In genomic region chr6:161027385-161027784, GRCh38 we compare ENCODE assay signal across 17 cellular contexts. TPM values are rescaled to one million over a fixed set of nuclear protein-coding genes. Genes with fewer than 3 reads are reported as not detected.
DNase-seq lines count a peak whose midpoint lies in the region; ATAC-seq, FAIRE-seq and TF ChIP-seq lines count a peak whose summit lies in the region.
"Had no signal": no experiment of that assay in that cellular context is flagged by ENCODE, and none has a peak within 500 bp of the region (broad histone marks: within the 10 kb centered on the region; RNA-seq: fewer than 3 reads in every experiment).

No MANE protein-coding gene starts in this region.

- H3K27me3 ChIP-seq in KMS-11 (ENCODE audit: insufficient read depth, low read depth): no peaks in the 10 kb centered on the region
- no peaks in the 10 kb centered on the region for H3K27me3 ChIP-seq in adipocyte (replicated peaks; ENCODE audit: control insufficient read depth, insufficient read depth, low read length)

- CTCF ChIA-PET in activated CD4-positive, alpha-beta memory T cell treated with anti-CD3 and anti-CD28 coated beads for 36 hours (lab: Charles Lee): interaction anchor here (4.5 kb wide), 1 partner anchor 11 kb away, joined by 12 read pairs; no protein-coding TSS in a partner anchor

- H4K20me1 ChIP-seq in KMS-11 (ENCODE audit: insufficient read depth): no peaks in the 10 kb centered on the region; the same call in 1 of the 2 replicates

- FAIRE-seq in GM12892 (lab: Jason Lieb, UNC): peak; percentile 9
- FAIRE-seq: A204.1, GM12878, H1 had no signal

- H3K4me3 ChIP-seq in KMS-11 (IDR thresholded peaks at IDR 0.05; ENCODE audit: insufficient read depth, low read depth, low read length) (no peak overlapping the region), adipocyte (ENCODE audit: low read length) (no peak overlapping the region)
- H3K4me3 ChIP-seq: GM12878 had no signal

- no peaks in the 10 kb centered on the region for H3K27me3 Mint-ChIP-seq in nephron progenitor cell (ENCODE audit: low read depth, poor library complexity)
- no peaks in the 10 kb centered on the region for H3K27me3 Mint-ChIP-seq in activated CD4-positive, alpha-beta memory T cell treated with anti-CD3 and anti-CD28 coated beads for 36 hours
- H3K27me3 Mint-ChIP-seq: B cell; CD4-positive, alpha-beta T cell had no signal

- intact Hi-C loops in activated CD4-positive, alpha-beta memory T cell treated with anti-CD3 and anti-CD28 coated beads for 36 hours (cut with micrococcal nuclease): no loop called here

- H3K9ac ChIP-seq in KMS-11 (no peak overlapping the region), adipocyte (ENCODE audit: low read length) (no peak overlapping the region)

- H3K4me1 Mint-ChIP-seq in nephron progenitor cell: peaks cover 4% of the 10 kb centered on the region
- peaks cover 45% of the 10 kb centered on the region for H3K4me1 Mint-ChIP-seq in activated CD4-positive, alpha-beta memory T cell treated with anti-CD3 and anti-CD28 coated beads for 36 hours (ENCODE audit: low read depth)
- H3K4me1 Mint-ChIP-seq in stimulated activated effector memory CD8-positive, alpha-beta T cell treated with anti-CD3 and anti-CD28 coated beads, Interleukin-12 subunit alpha, Interleukin-12 subunit beta, amount 100 ng/mL, for 72 hours: peaks cover 53% of the 10 kb centered on the region

- POLR2A ChIA-PET in activated CD4-positive, alpha-beta memory T cell treated with anti-CD3 and anti-CD28 coated beads for 36 hours (lab: Charles Lee): no interaction called here

- peak overlapping the region; percentile 26 for H3K27ac Mint-ChIP-seq in nephron progenitor cell
- H3K27ac Mint-ChIP-seq in activated CD4-positive, alpha-beta memory T cell treated with anti-CD3 and anti-CD28 coated beads for 36 hours: no peak overlapping the region
- no peak overlapping the region for H3K27ac Mint-ChIP-seq in stimulated activated effector memory CD8-positive, alpha-beta T cell treated with anti-CD3 and anti-CD28 coated beads, Interleukin-12 subunit alpha, Interleukin-12 subunit beta, amount 100 ng/mL, for 72 hours
- H3K27ac Mint-ChIP-seq: B cell; CD4-positive, alpha-beta T cell; HFFc6 had no signal

- no peak overlapping the region for H2AFZ ChIP-seq in KMS-11 (ENCODE audit: low read depth)

- no peak for ATAC-seq in stimulated activated effector memory CD8-positive, alpha-beta T cell treated with anti-CD3 and anti-CD28 coated beads, Interleukin-12 subunit alpha, Interleukin-12 subunit beta, amount 100 ng/mL, for 72 hours
- ATAC-seq: GM12878 had no signal

- no peak for TF ChIP-seq POLR2A in GM12892 (IDR thresholded peaks at IDR 0.05; ENCODE audit: low read depth, low read length)

- H3K4me1 ChIP-seq in KMS-11 (ENCODE audit: low read depth, poor library complexity, severe bottlenecking) (peaks cover 88% of the 10 kb centered on the region), adipocyte (ENCODE audit: control insufficient read depth, insufficient read depth, low read length) (peaks cover 28% of the 10 kb centered on the region)

- DNase-seq in GM12892 (ENCODE audit: insufficient read length) (no peak), adipocyte (ENCODE audit: low read depth) (peak; percentile 16), nephron progenitor cell (no peak), OCI-M1 (lab: John Stamatoyannopoulos, UW) (no peak), SHP77 (lab: John Stamatoyannopoulos, UW) (no peak)
- no peak for DNase-seq in activated CD4-positive, alpha-beta memory T cell treated with anti-CD3 and anti-CD28 coated beads for 36 hours
- no peak for DNase-seq in stimulated activated effector memory CD8-positive, alpha-beta T cell treated with anti-CD3 and anti-CD28 coated beads, Interleukin-12 subunit alpha, Interleukin-12 subunit beta, amount 100 ng/mL, for 72 hours (ENCODE audit: low spot score in 2 of 2)
- DNase-seq: C1 segment of cervical spinal cord; CD4-positive, alpha-beta T cell; DMS79; HCEC 1CT; HFFc6 had no signal

- peak overlapping the region; percentile 86; the same call in 1 of the 2 replicates for H3K27ac ChIP-seq in KMS-11

- no peak overlapping the region for H3K4me3 Mint-ChIP-seq in nephron progenitor cell
- H3K4me3 Mint-ChIP-seq in activated CD4-positive, alpha-beta memory T cell treated with anti-CD3 and anti-CD28 coated beads for 36 hours: no peak overlapping the region
- no peak overlapping the region for H3K4me3 Mint-ChIP-seq in stimulated activated effector memory CD8-positive, alpha-beta T cell treated with anti-CD3 and anti-CD28 coated beads, Interleukin-12 subunit alpha, Interleukin-12 subunit beta, amount 100 ng/mL, for 72 hours
- H3K4me3 Mint-ChIP-seq: B cell; CD4-positive, alpha-beta T cell; HFFc6 had no signal

- H3K36me3 Mint-ChIP-seq in nephron progenitor cell (ENCODE audit: low read depth): peaks cover 29% of the 10 kb centered on the region
- H3K36me3 Mint-ChIP-seq in activated CD4-positive, alpha-beta memory T cell treated with anti-CD3 and anti-CD28 coated beads for 36 hours: peaks cover 12% of the 10 kb centered on the region
- peaks cover 15% of the 10 kb centered on the region for H3K36me3 Mint-ChIP-seq in stimulated activated effector memory CD8-positive, alpha-beta T cell treated with anti-CD3 and anti-CD28 coated beads, Interleukin-12 subunit alpha, Interleukin-12 subunit beta, amount 100 ng/mL, for 72 hours

- no peaks in the 10 kb centered on the region for H3K9me3 ChIP-seq in adipocyte (ENCODE audit: control insufficient read depth, low read length)

- H3K9me3 Mint-ChIP-seq in nephron progenitor cell: no peaks in the 10 kb centered on the region
- H3K9me3 Mint-ChIP-seq in activated CD4-positive, alpha-beta memory T cell treated with anti-CD3 and anti-CD28 coated beads for 36 hours: no peaks in the 10 kb centered on the region
- no peaks in the 10 kb centered on the region for H3K9me3 Mint-ChIP-seq in stimulated activated effector memory CD8-positive, alpha-beta T cell treated with anti-CD3 and anti-CD28 coated beads, Interleukin-12 subunit alpha, Interleukin-12 subunit beta, amount 100 ng/mL, for 72 hours
- H3K9me3 Mint-ChIP-seq: CD4-positive, alpha-beta T cell; HFFc6 had no signal

- H3K4me2 ChIP-seq in KMS-11: peak overlapping the region; percentile 81

- H3K36me3 ChIP-seq in KMS-11 (ENCODE audit: insufficient read depth) (no peaks in the 10 kb centered on the region), adipocyte (ENCODE audit: control insufficient read depth, insufficient read depth, low read length, severe bottlenecking) (no peaks in the 10 kb centered on the region)

- TF ChIP-seq CTCF in KMS-11 (conservative IDR thresholded peaks at IDR 0.05; ENCODE audit: low read depth, low read length) (no peak), nephron progenitor cell (IDR thresholded peaks at IDR 0.05) (no peak)

- peaks cover 65% of the 10 kb centered on the region for H3K79me2 ChIP-seq in KMS-11 (ENCODE audit: insufficient read depth, low read depth)

RNA-seq across cellular contexts. Expression of gene MAP3K4, which starts 35.8 kb away (rescaled TPM):
- 20.9 TPM for polyA plus RNA-seq in GM12892 (2012; ENCODE audit: missing spikeins)
- 10 to 100 TPM; 42.9 to 43.4 TPM for total RNA-seq in activated CD4-positive, alpha-beta memory T cell treated with anti-CD3 and anti-CD28 coated beads for 36 hours
